13 cellular contexts compared by ENCODE assay signal in genomic region chr9:683509-684021, GRCh38.
DNase-seq lines count a peak whose midpoint lies in the region; ATAC-seq, FAIRE-seq and TF ChIP-seq lines count a peak whose summit lies in the region.
"Had no signal": no experiment of that assay in that cellular context is flagged by ENCODE, and none has a peak within 500 bp of the region (broad histone marks: within the 10 kb centered on the region; RNA-seq: fewer than 3 reads in every experiment).

No MANE protein-coding gene starts in this region.

- H3K4me3 Mint-ChIP-seq in progenitor cell of endocrine pancreas (ENCODE audit: low read depth): peak overlapping the region; percentile 65

- H3K4me1 ChIP-seq in A549: peaks cover 49% of the 10 kb centered on the region
- peaks cover 39% of the 10 kb centered on the region for H3K4me1 ChIP-seq in foreskin keratinocyte
- H3K4me1 ChIP-seq: upper lobe of right lung had no signal

- 34% methylated on average over 2 of the region's 2 CpGs for WGBS in A549 (ENCODE audit: missing lambda C conversion rate)

- peaks cover 53% of the 10 kb centered on the region for H3K4me1 Mint-ChIP-seq in progenitor cell of endocrine pancreas (ENCODE audit: low read depth)

- no peaks in the 10 kb centered on the region for H3K27me3 ChIP-seq in foreskin keratinocyte
- H3K27me3 ChIP-seq: upper lobe of right lung had no signal

- no peak for TF ChIP-seq EP300 in A549 (IDR thresholded peaks at IDR 0.05)

- H3K4me2 ChIP-seq in A549: peak overlapping the region; percentile 67

- POLR2A ChIA-PET in A549 (lab: Yijun Ruan, JAX): no interaction called here

- FAIRE-seq in A549 (lab: Jason Lieb, UNC): no peak

- H3K36me3 Mint-ChIP-seq in progenitor cell of endocrine pancreas (ENCODE audit: insufficient read depth): peaks cover 6% of the 10 kb centered on the region

- no peak for TF ChIP-seq POLR2A in A549 (IDR thresholded peaks at IDR 0.05; ENCODE audit: low read length)

- peak overlapping the region; percentile 39 to 73 for H3K27ac ChIP-seq in A549
- H3K27ac ChIP-seq in angular gyrus (ENCODE audit: low read depth, low read length): peak overlapping the region; percentile 72
- H3K27ac ChIP-seq in foreskin keratinocyte: peak overlapping the region; percentile 87
- H3K27ac ChIP-seq: upper lobe of right lung had no signal

- CTCF ChIA-PET in A549 (lab: Yijun Ruan, JAX): interaction anchor here (0.7 to 2.9 kb wide), 7 partner anchors 10 to 104 kb away, joined by 3 to 10 read pairs (median 3); no protein-coding TSS in a partner anchor

- H3K4me3 ChIP-seq in A549: no peak overlapping the region
- H3K4me3 ChIP-seq: upper lobe of right lung had no signal

- no peaks in the 10 kb centered on the region for H3K9me3 Mint-ChIP-seq in progenitor cell of endocrine pancreas (ENCODE audit: low read depth)

- H3K27me3 Mint-ChIP-seq in progenitor cell of endocrine pancreas: no peaks in the 10 kb centered on the region

- peak overlapping the region; percentile 97 for H3K27ac Mint-ChIP-seq in progenitor cell of endocrine pancreas

- no peak for ATAC-seq in A549
- no peak for ATAC-seq in foreskin keratinocyte
- no peak for ATAC-seq in HG03045 (IDR thresholded peaks at IDR 0.05; ENCODE audit: unreplicated experiment)

- TF ChIP-seq CTCF in A549 (IDR thresholded peaks at IDR 0.05): no peak
- no peak for TF ChIP-seq CTCF in foreskin keratinocyte (conservative IDR thresholded peaks at IDR 0.05)
- no peak for TF ChIP-seq CTCF in progenitor cell of endocrine pancreas (IDR thresholded peaks at IDR 0.05; ENCODE audit: unreplicated experiment)

- no peak for TF ChIP-seq RAD21 in A549 (conservative IDR thresholded peaks at IDR 0.05 in 1 of 2, IDR thresholded peaks at IDR 0.05 in 1 of 2)

- no peak for DNase-seq in A549 (ENCODE audit: low read depth in 1 of 2, low spot score in 1 of 2)
- no peak for DNase-seq in foreskin keratinocyte
- no peak for DNase-seq in progenitor cell of endocrine pancreas (ENCODE audit: low spot score, unreplicated experiment)
- no peak for DNase-seq in activated gamma-delta T cell treated with Interleukin-2 at 50 U/mL for 16 hours
- no peak for DNase-seq in DMS53 treated with DMSO at 0.1 percent for 48 hours (lab: John Stamatoyannopoulos, UW; ENCODE audit: unreplicated experiment)
- DNase-seq in dedifferentiated amniotic fluid mesenchymal stem cell (ENCODE audit: extremely low spot score): no peak
- DNase-seq: activated CD4-positive, alpha-beta T cell treated with anti-CD3 and anti-CD28 coated beads, Interleukin-2, amount 50 U/mL, for 4 hours; activated effector memory CD4-positive, alpha-beta T cell treated with anti-CD3 and anti-CD28 coated beads, Interleukin-2, amount 50 U/mL, for 16 hours; KG1; NK-92 treated with Interleukin-12 subunit alpha and Interleukin-12 subunit beta, amount 100 ng/mL, for 24 hours; upper lobe of right lung had no signal

- H3K9me3 ChIP-seq in A549: no peaks in the 10 kb centered on the region
- H3K9me3 ChIP-seq: upper lobe of right lung had no signal

TF ChIP-seq in A549, 52 proteins besides CTCF, POLR2A, EP300 and RAD21:
- TF ChIP-seq CEBPB (IDR thresholded peaks at IDR 0.05) (no peak), NR3C1 (IDR thresholded peaks at IDR 0.05) (no peak), FOSL2 (IDR thresholded peaks at IDR 0.05) (no peak), FOSL2 (CRISPR knock-in tag; IDR thresholded peaks at IDR 0.05) (no peak), ZSCAN20 (CRISPR knock-in tag; IDR thresholded peaks at IDR 0.05) (no peak), JUNB (IDR thresholded peaks at IDR 0.05) (no peak), SREBF2 (IDR thresholded peaks at IDR 0.05) (no peak), POLR2AphosphoS2 (conservative IDR thresholded peaks at IDR 0.05; ENCODE audit: low read length) (no peak), MYC (IDR thresholded peaks at IDR 0.05; ENCODE audit: borderline replicate concordance, low read length) (no peak)
